Comparison of ENCODE assay signal across 10 cellular contexts in genomic region chr11:57547854-57548377, GRCh38. TPM values are rescaled to one million over a fixed set of nuclear protein-coding genes. Genes with fewer than 3 reads are reported as not detected.
DNase-seq lines count a peak whose midpoint lies in the region; ATAC-seq and TF ChIP-seq lines count a peak whose summit lies in the region.
"Had no signal": no experiment of that assay in that cellular context is flagged by ENCODE, and none has a peak within 500 bp of the region (broad histone marks: within the 10 kb centered on the region; RNA-seq: fewer than 3 reads in every experiment).

No MANE protein-coding gene starts in this region.

- H3K27me3 ChIP-seq in BLaER1 treated with 17β-estradiol and CSF1 and Interleukin-3, amounts not matched to agents 10 nM and 100 nM = no peaks in the 10 kb centered on the region
- no peaks in the 10 kb centered on the region for H3K27me3 ChIP-seq in tibial artery

- H3K27ac Mint-ChIP-seq in activated T-helper 17 cell treated with anti-CD3 and anti-CD28 coated beads, Interleukin-2, amount 50 U/mL, for 72 hours = peak overlapping the region; percentile 56
- H3K27ac Mint-ChIP-seq in type B pancreatic cell (no peak overlapping the region), WTC11 (no peak overlapping the region)

- CTCF ChIA-PET in WTC11 (lab: Charles Lee) = interaction anchor here (0.6 to 1.8 kb wide), 14 partner anchors 8 to 202 kb away, joined by 3 to 12 read pairs (median 4); partner anchors contain the start of gene UBE2L6

- H3K9ac ChIP-seq in BLaER1 treated with 17β-estradiol and CSF1 and Interleukin-3, amounts not matched to agents 10 nM and 100 nM = peak overlapping the region in 9 of 11 experiments; percentile 5 to 63 (median 42); a peak in 11 of 22 replicates

- peaks cover 36 to 49% (median 40%) of the 10 kb centered on the region in 11 experiments for H3K36me3 ChIP-seq in BLaER1 treated with 17β-estradiol and CSF1 and Interleukin-3, amounts not matched to agents 10 nM and 100 nM
- H3K36me3 ChIP-seq in tibial artery = peaks cover 33 to 65% (median 55%) of the 10 kb centered on the region in 3 donors

- H3K4me3 ChIP-seq in BLaER1 treated with 17β-estradiol and CSF1 and Interleukin-3, amounts not matched to agents 10 nM and 100 nM = no peak overlapping the region
- H3K4me3 ChIP-seq in tibial artery = no peak overlapping the region

- peaks cover 0 to 4% (median 0%) of the 10 kb centered on the region in 11 experiments; a peak in 1 of 22 replicates for H4K20me1 ChIP-seq in BLaER1 treated with 17β-estradiol and CSF1 and Interleukin-3, amounts not matched to agents 10 nM and 100 nM

- no peak overlapping the region for H3K4me3 Mint-ChIP-seq in activated T-helper 17 cell treated with anti-CD3 and anti-CD28 coated beads, Interleukin-2, amount 50 U/mL, for 72 hours
- H3K4me3 Mint-ChIP-seq in type B pancreatic cell (no peak overlapping the region), WTC11 (no peak overlapping the region)
- H3K4me3 Mint-ChIP-seq: neural crest cell had no signal

- ATAC-seq in GM19324 (IDR thresholded peaks at IDR 0.05; ENCODE audit: low FRiP score, unreplicated experiment) (peak; percentile 84), HG03097 (IDR thresholded peaks at IDR 0.05; ENCODE audit: low FRiP score, unreplicated experiment) (peak; percentile 50), WTC11 (no peak)
- ATAC-seq in activated T-helper 17 cell treated with anti-CD3 and anti-CD28 coated beads, Interleukin-2, amount 50 U/mL, for 72 hours (replicated peaks) = peak; percentile 18

- H3K27ac ChIP-seq in BLaER1 treated with 17β-estradiol and CSF1 and Interleukin-3, amounts not matched to agents 10 nM and 100 nM = peak overlapping the region in 9 of 11 experiments; percentile 45 to 71 (median 58); a peak in 17 of 22 replicates
- no peak overlapping the region for H3K27ac ChIP-seq in tibial artery

- no peaks in the 10 kb centered on the region for H3K9me3 Mint-ChIP-seq in activated T-helper 17 cell treated with anti-CD3 and anti-CD28 coated beads, Interleukin-2, amount 50 U/mL, for 72 hours
- no peaks in the 10 kb centered on the region for H3K9me3 Mint-ChIP-seq in type B pancreatic cell
- H3K9me3 Mint-ChIP-seq in WTC11 = no peaks in the 10 kb centered on the region
- H3K9me3 Mint-ChIP-seq: neural crest cell had no signal

- H3K4me2 ChIP-seq in BLaER1 treated with 17β-estradiol and CSF1 and Interleukin-3, amounts not matched to agents 10 nM and 100 nM = peak overlapping the region; percentile 66 to 82 (median 78)

- intact Hi-C loops in tibial artery (cut with DNase I; ENCODE audit: low total_unique reads) = no loop called here

- H3K4me1 Mint-ChIP-seq in activated T-helper 17 cell treated with anti-CD3 and anti-CD28 coated beads, Interleukin-2, amount 50 U/mL, for 72 hours = no peaks in the 10 kb centered on the region
- peaks cover 5% of the 10 kb centered on the region for H3K4me1 Mint-ChIP-seq in type B pancreatic cell (ENCODE audit: unreplicated experiment)
- H3K4me1 Mint-ChIP-seq in WTC11 = peaks cover 14% of the 10 kb centered on the region

- DNase-seq in tibial artery = no peak
- no peak for DNase-seq in type B pancreatic cell (ENCODE audit: extremely low spot score, unreplicated experiment)
- no peak for DNase-seq in WTC11 (ENCODE audit: low spot score)
- DNase-seq in NCI-H524 treated with DMSO at 0.1 percent for 48 hours (lab: John Stamatoyannopoulos, UW) = no peak
- DNase-seq: DND-41 had no signal

- H3K9me3 ChIP-seq in BLaER1 treated with 17β-estradiol and CSF1 and Interleukin-3, amounts not matched to agents 10 nM and 100 nM (replicated peaks in 1 of 11) = no peaks in the 10 kb centered on the region
- no peaks in the 10 kb centered on the region for H3K9me3 ChIP-seq in tibial artery

- peaks cover 14 to 17% (median 16%) of the 10 kb centered on the region in 10 experiments for H3K4me1 ChIP-seq in BLaER1 treated with 17β-estradiol and CSF1 and Interleukin-3, amounts not matched to agents 10 nM and 100 nM
- no peaks in the 10 kb centered on the region for H3K4me1 ChIP-seq in tibial artery

- POLR2A ChIA-PET in WTC11 (lab: Charles Lee) = interaction anchor here (1.3 to 1.7 kb wide), 2 partner anchors 20 to 34 kb away, joined by 4 to 5 read pairs; partner anchors contain the start of gene UBE2L6

- H3K27me3 Mint-ChIP-seq in activated T-helper 17 cell treated with anti-CD3 and anti-CD28 coated beads, Interleukin-2, amount 50 U/mL, for 72 hours = no peaks in the 10 kb centered on the region
- H3K27me3 Mint-ChIP-seq in type B pancreatic cell (peaks cover under 1% of the 10 kb centered on the region), WTC11 (ENCODE audit: low read depth) (no peaks in the 10 kb centered on the region; the same call in 1 of the 2 replicates)

- H3K36me3 Mint-ChIP-seq in activated T-helper 17 cell treated with anti-CD3 and anti-CD28 coated beads, Interleukin-2, amount 50 U/mL, for 72 hours (ENCODE audit: low read depth) = peaks cover 61% of the 10 kb centered on the region
- H3K36me3 Mint-ChIP-seq in type B pancreatic cell (peaks cover 8% of the 10 kb centered on the region), WTC11 (peaks cover 14% of the 10 kb centered on the region)

- TF ChIP-seq CTCF in tibial artery (IDR thresholded peaks at IDR 0.05) (no peak), type B pancreatic cell (conservative IDR thresholded peaks at IDR 0.05) (no peak), WTC11 (IDR thresholded peaks at IDR 0.05) (no peak)

TF ChIP-seq in WTC11, 78 proteins besides CTCF, POLR2A, EP300 and RAD21:
- TF ChIP-seq E2F4 (CRISPR knock-in tag; IDR thresholded peaks at IDR 0.05; ENCODE audit: borderline replicate concordance, low read depth) (no peak), RELA (CRISPR knock-in tag; IDR thresholded peaks at IDR 0.05; ENCODE audit: borderline replicate concordance) (no peak), HMGXB4 (CRISPR knock-in tag; IDR thresholded peaks at IDR 0.05) (no peak), TCF7 (CRISPR knock-in tag; IDR thresholded peaks at IDR 0.05; ENCODE audit: low read depth) (no peak)

RNA-seq across cellular contexts. Expression of gene SMTNL1, which starts 10.5 kb away (rescaled TPM):
- not detected for total RNA-seq in activated T-helper 17 cell treated with anti-CD3 and anti-CD28 coated beads, Interleukin-2, amount 50 U/mL, for 72 hours
- total RNA-seq in type B pancreatic cell (ENCODE audit: low replicate concordance) (not detected in 2 replicates), WTC11 (2021) (0.26 to 0.39 TPM (median 0.34 TPM) in 3 replicates)
- total RNA-seq: neural crest cell had no signal

RNA-seq across cellular contexts. Expression of gene TIMM10, which starts 17.4 kb away (rescaled TPM):
- total RNA-seq in activated T-helper 17 cell treated with anti-CD3 and anti-CD28 coated beads, Interleukin-2, amount 50 U/mL, for 72 hours = 100 to 1,000 TPM in 1 of 2 donors, 10 to 100 TPM in 1; 56.4 to 125 TPM
- total RNA-seq in type B pancreatic cell (ENCODE audit: low replicate concordance) (57.9 and 64.2 TPM in 2 replicates), WTC11 (2021) (63.5 to 92.8 TPM (median 68.4 TPM) in 3 replicates)

RNA-seq across cellular contexts. Expression of gene UBE2L6, which starts 19.6 kb away (rescaled TPM):
- total RNA-seq in activated T-helper 17 cell treated with anti-CD3 and anti-CD28 coated beads, Interleukin-2, amount 50 U/mL, for 72 hours = 100 to 1,000 TPM in 1 of 2 donors, 10 to 100 TPM in 1; 69.2 to 110 TPM
- total RNA-seq in type B pancreatic cell (ENCODE audit: low replicate concordance) (29.9 and 65.1 TPM in 2 replicates), WTC11 (2021) (38.8 to 48.5 TPM (median 47.4 TPM) in 3 replicates)

RNA-seq across cellular contexts. Expression of gene SLC43A1, which starts 32.4 kb away (rescaled TPM):
- 10 to 100 TPM in 1 of 2 donors, 1 to 10 TPM in 1; 9.1 to 20.0 TPM for total RNA-seq in activated T-helper 17 cell treated with anti-CD3 and anti-CD28 coated beads, Interleukin-2, amount 50 U/mL, for 72 hours
- total RNA-seq in type B pancreatic cell (ENCODE audit: low replicate concordance) (19.0 and 20.8 TPM in 2 replicates), WTC11 (2021) (20.5 to 27.1 TPM (median 21.5 TPM) in 3 replicates)

RNA-seq across cellular contexts. Expression of gene SERPING1, which starts 49.6 kb away (rescaled TPM):
- total RNA-seq in activated T-helper 17 cell treated with anti-CD3 and anti-CD28 coated beads, Interleukin-2, amount 50 U/mL, for 72 hours = not detected
- total RNA-seq in type B pancreatic cell (ENCODE audit: low replicate concordance) = 58.5 and 74.7 TPM in 2 replicates
- 49.1 to 51.8 TPM (median 50.2 TPM) in 3 replicates for total RNA-seq in WTC11 (2021)

Comparison
In these comparisons a context has a peak if more than half of its experiments do, and no peak if none do; other contexts are left out.
1. H3K27ac ChIP-seq: peak in BLaER1 treated with 17β-estradiol and CSF1 and Interleukin-3, amounts not matched to agents 10 nM and 100 nM (9 of 11); none in tibial artery (0 of 2).